ENCODE assay signal across 1 cellular context in the genomic region with DNA sequence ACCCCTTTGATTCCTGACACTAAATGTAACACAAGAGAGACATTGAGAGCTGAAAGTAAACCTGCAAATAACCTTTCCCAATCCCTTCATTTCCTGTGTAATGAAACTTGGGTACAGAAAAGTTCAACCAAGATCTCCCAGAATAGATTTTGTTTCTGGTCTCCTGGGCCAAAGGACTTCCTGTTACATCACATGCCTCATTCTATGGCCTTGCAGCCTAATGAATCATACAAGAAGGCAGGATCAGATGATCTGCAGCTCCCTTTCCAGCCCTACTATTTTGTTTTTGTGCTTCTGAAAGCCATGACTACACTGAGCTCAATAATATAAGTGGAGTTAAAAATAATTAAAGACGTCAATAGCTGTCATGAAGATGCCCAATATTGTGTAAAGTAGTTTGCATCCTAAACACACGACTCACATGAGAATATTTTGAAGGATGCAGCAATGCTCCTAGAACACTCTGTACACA.
TF ChIP-seq lines count a peak whose summit lies in the region.

No MANE protein-coding gene starts in this region.

TF ChIP-seq in HepG2, 621 proteins besides CTCF, POLR2A, EP300 and RAD21 (continued from another document and continues in another):
- TF ChIP-seq ARID5B (CRISPR knock-in tag; IDR thresholded peaks at IDR 0.05) (peak; percentile 96), SNAI1 (CRISPR knock-in tag; IDR thresholded peaks at IDR 0.05; ENCODE audit: borderline replicate concordance) (no peak), ZNF276 (CRISPR knock-in tag; IDR thresholded peaks at IDR 0.05; ENCODE audit: low read depth) (no peak), ZNF550 (CRISPR knock-in tag; IDR thresholded peaks at IDR 0.05; ENCODE audit: borderline replicate concordance) (no peak), ZNF230 (CRISPR knock-in tag; IDR thresholded peaks at IDR 0.05) (no peak), CEBPB (IDR thresholded peaks at IDR 0.05; ENCODE audit: borderline replicate concordance, low read depth, low read length) (peak; percentile 58; the same call in 1 of the 2 replicates), DMAP1 (CRISPR knock-in tag; IDR thresholded peaks at IDR 0.05) (peak; percentile 28; the same call in 1 of the 2 replicates), ZNF788 (CRISPR knock-in tag; IDR thresholded peaks at IDR 0.05; ENCODE audit: borderline replicate concordance) (no peak), ZNF724P (CRISPR knock-in tag; IDR thresholded peaks at IDR 0.05; ENCODE audit: borderline replicate concordance) (no peak), ZNF138 (CRISPR knock-in tag; IDR thresholded peaks at IDR 0.05; ENCODE audit: low read depth) (no peak), ARHGAP35 (CRISPR knock-in tag; IDR thresholded peaks at IDR 0.05; ENCODE audit: borderline replicate concordance) (no peak), ZBTB33 (CRISPR knock-in tag; IDR thresholded peaks at IDR 0.05) (0 out of 2 replicates have a peak, but pooled peaks have one; percentile 22), ZBTB25 (CRISPR knock-in tag; IDR thresholded peaks at IDR 0.05) (0 out of 2 replicates have a peak, but pooled peaks have one; percentile 31), FIP1L1 (IDR thresholded peaks at IDR 0.05; ENCODE audit: borderline replicate concordance, insufficient read depth, low read depth, low read length) (no peak), TOPORS (CRISPR knock-in tag; IDR thresholded peaks at IDR 0.05) (no peak), BRCA1 (CRISPR knock-in tag; IDR thresholded peaks at IDR 0.05) (peak; percentile 70; the same call in 1 of the 2 replicates), TBX3 (IDR thresholded peaks at IDR 0.05; ENCODE audit: borderline replicate concordance) (no peak), NR2F2 (IDR thresholded peaks at IDR 0.05; ENCODE audit: borderline replicate concordance, low read depth) (peak; percentile 66), JARID2 (CRISPR knock-in tag; IDR thresholded peaks at IDR 0.05; ENCODE audit: insufficient replicate concordance) (no peak), STAG1 (CRISPR knock-in tag; IDR thresholded peaks at IDR 0.05) (no peak), ZBTB37 (CRISPR knock-in tag; IDR thresholded peaks at IDR 0.05) (no peak), U2AF2 (IDR thresholded peaks at IDR 0.05; ENCODE audit: low read depth, low read length) (no peak), ZFX (CRISPR knock-in tag; IDR thresholded peaks at IDR 0.05; ENCODE audit: low read depth) (peak; percentile 51; the same call in 1 of the 2 replicates), ZBTB3 (CRISPR knock-in tag; IDR thresholded peaks at IDR 0.05; ENCODE audit: borderline replicate concordance, low read depth) (0 out of 2 replicates have a peak, but pooled peaks have one; percentile 40), TSC22D2 (CRISPR knock-in tag; IDR thresholded peaks at IDR 0.05; ENCODE audit: borderline replicate concordance) (no peak), HOXA3 (CRISPR knock-in tag; IDR thresholded peaks at IDR 0.05) (peak; percentile 62; the same call in 1 of the 2 replicates), PRMT3 (CRISPR knock-in tag; IDR thresholded peaks at IDR 0.05; ENCODE audit: borderline replicate concordance, low read depth) (no peak), AHR (CRISPR knock-in tag; IDR thresholded peaks at IDR 0.05) (no peak; the same call in 1 of the 2 replicates), ZNF12 (CRISPR knock-in tag; IDR thresholded peaks at IDR 0.05) (peak; percentile 77), HDAC2 (CRISPR knock-in tag; IDR thresholded peaks at IDR 0.05) (peak; percentile 81), ZBTB21 (CRISPR knock-in tag; IDR thresholded peaks at IDR 0.05) (peak; percentile 81; the same call in 1 of the 2 replicates), HNF4A (CRISPR knock-in tag; IDR thresholded peaks at IDR 0.05) (peak; percentile 75), CBFB (CRISPR knock-in tag; IDR thresholded peaks at IDR 0.05) (no peak), ZNF3 (CRISPR knock-in tag; IDR thresholded peaks at IDR 0.05) (peak; percentile 25; the same call in 1 of the 2 replicates), MEF2D (CRISPR knock-in tag; IDR thresholded peaks at IDR 0.05) (peak; percentile 100), RCOR2 (CRISPR knock-in tag; IDR thresholded peaks at IDR 0.05) (peak; percentile 95), SKIL (CRISPR knock-in tag; IDR thresholded peaks at IDR 0.05; ENCODE audit: borderline replicate concordance) (peak; percentile 31; the same call in 1 of the 2 replicates), ISL2 (CRISPR knock-in tag; IDR thresholded peaks at IDR 0.05) (peak; percentile 89), NFIC (IDR thresholded peaks at IDR 0.05; ENCODE audit: low read length) (peak; percentile 91), ATF7-NPFF (CRISPR knock-in tag; IDR thresholded peaks at IDR 0.05; ENCODE audit: low read depth) (no peak)
- TF ChIP-seq, protein P1, sequence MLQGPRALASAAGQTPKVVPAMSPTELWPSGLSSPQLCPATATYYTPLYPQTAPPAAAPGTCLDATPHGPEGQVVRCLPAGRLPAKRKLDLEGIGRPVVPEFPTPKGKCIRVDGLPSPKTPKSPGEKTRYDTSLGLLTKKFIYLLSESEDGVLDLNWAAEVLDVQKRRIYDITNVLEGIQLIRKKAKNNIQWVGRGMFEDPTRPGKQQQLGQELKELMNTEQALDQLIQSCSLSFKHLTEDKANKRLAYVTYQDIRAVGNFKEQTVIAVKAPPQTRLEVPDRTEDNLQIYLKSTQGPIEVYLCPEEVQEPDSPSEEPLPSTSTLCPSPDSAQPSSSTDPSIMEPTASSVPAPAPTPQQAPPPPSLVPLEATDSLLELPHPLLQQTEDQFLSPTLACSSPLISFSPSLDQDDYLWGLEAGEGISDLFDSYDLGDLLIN (CRISPR knock-in tag; IDR thresholded peaks at IDR 0.05; ENCODE audit: borderline replicate concordance) = no peak
- TF ChIP-seq, protein P2, sequence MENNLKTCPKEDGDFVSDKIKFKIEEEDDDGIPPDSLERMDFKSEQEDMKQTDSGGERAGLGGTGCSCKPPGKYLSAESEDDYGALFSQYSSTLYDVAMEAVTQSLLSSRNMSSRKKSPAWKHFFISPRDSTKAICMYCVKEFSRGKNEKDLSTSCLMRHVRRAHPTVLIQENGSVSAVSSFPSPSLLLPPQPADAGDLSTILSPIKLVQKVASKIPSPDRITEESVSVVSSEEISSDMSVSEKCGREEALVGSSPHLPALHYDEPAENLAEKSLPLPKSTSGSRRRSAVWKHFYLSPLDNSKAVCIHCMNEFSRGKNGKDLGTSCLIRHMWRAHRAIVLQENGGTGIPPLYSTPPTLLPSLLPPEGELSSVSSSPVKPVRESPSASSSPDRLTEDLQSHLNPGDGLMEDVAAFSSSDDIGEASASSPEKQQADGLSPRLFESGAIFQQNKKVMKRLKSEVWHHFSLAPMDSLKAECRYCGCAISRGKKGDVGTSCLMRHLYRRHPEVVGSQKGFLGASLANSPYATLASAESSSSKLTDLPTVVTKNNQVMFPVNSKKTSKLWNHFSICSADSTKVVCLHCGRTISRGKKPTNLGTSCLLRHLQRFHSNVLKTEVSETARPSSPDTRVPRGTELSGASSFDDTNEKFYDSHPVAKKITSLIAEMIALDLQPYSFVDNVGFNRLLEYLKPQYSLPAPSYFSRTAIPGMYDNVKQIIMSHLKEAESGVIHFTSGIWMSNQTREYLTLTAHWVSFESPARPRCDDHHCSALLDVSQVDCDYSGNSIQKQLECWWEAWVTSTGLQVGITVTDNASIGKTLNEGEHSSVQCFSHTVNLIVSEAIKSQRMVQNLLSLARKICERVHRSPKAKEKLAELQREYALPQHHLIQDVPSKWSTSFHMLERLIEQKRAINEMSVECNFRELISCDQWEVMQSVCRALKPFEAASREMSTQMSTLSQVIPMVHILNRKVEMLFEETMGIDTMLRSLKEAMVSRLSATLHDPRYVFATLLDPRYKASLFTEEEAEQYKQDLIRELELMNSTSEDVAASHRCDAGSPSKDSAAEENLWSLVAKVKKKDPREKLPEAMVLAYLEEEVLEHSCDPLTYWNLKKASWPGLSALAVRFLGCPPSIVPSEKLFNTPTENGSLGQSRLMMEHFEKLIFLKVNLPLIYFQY (CRISPR knock-in tag; IDR thresholded peaks at IDR 0.05; ENCODE audit: borderline replicate concordance) = 0 out of 2 replicates have a peak, but pooled peaks have one; percentile 16
- TF ChIP-seq, protein P3, sequence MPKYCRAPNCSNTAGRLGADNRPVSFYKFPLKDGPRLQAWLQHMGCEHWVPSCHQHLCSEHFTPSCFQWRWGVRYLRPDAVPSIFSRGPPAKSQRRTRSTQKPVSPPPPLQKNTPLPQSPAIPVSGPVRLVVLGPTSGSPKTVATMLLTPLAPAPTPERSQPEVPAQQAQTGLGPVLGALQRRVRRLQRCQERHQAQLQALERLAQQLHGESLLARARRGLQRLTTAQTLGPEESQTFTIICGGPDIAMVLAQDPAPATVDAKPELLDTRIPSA (CRISPR knock-in tag; IDR thresholded peaks at IDR 0.05; ENCODE audit: borderline replicate concordance) = no peak
